ENCODE assay signal across 14 cellular contexts in the genomic region with DNA sequence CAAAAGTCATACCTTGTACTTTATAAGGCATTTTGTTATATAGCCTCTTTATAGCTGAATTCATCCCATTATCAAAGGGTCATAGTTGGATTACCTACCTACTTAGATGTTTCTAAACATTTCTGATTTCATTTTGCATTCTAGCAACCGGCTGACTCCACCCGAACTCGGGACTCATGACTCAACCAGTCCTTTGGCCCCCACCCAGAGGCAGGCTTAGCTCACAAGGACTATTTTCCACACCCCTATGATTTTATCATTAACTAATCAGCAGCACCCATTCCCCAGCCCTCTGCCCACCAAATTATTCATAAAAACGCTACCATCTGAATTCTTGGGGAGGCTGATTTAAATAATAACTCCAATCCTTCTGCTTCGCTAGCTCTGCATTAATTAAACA.
DNase-seq lines count a peak whose midpoint lies in the region; ATAC-seq and TF ChIP-seq lines count a peak whose summit lies in the region.
"Had no signal": no experiment of that assay in that cellular context is flagged by ENCODE, and none has a peak within 500 bp of the region (broad histone marks: within the 10 kb centered on the region; RNA-seq: fewer than 3 reads in every experiment).

No MANE protein-coding gene starts in this region.

- H3K27ac ChIP-seq in muscle layer of duodenum (ENCODE audit: low read length): peak overlapping the region; percentile 36

- no peaks in the 10 kb centered on the region for H3K9me3 ChIP-seq in MG63
- no peaks in the 10 kb centered on the region for H3K9me3 ChIP-seq in muscle layer of duodenum (ENCODE audit: control insufficient read depth in 1 of 2, low read length in 2 of 2)

- DNase-seq in A172 (ENCODE audit: low spot score) (peak; percentile 85), MG63 (peak; percentile 70), epithelial cell of proximal tubule (ENCODE audit: low read depth) (peak; percentile 25), T-helper 2 cell (no peak), NCI-H1417 treated with DMSO at 0.1 percent for 48 hours (lab: John Stamatoyannopoulos, UW) (no peak), NCI-H2081 (lab: John Stamatoyannopoulos, UW) (no peak)
- DNase-seq: activated CD8-positive, alpha-beta T cell treated with anti-CD3 and anti-CD28 coated beads, Interleukin-2, amount 10 ng/mL, durations not matched to agents 7 days and 5 days; amniotic stem cell; naive thymus-derived CD8-positive, alpha-beta T cell; stimulated activated CD4-positive, alpha-beta T cell treated with anti-CD3 and anti-CD28 coated beads, Interleukin-4, amount 100 ng/mL, for 1 hour; SW 1271; trophoblast cell had no signal

- H3K36me3 ChIP-seq in MG63 (no peaks in the 10 kb centered on the region), muscle layer of duodenum (ENCODE audit: control insufficient read depth in 1 of 2, insufficient read depth in 2 of 2, low read length in 2 of 2) (peaks cover 0 to 6% of the 10 kb centered on the region in 2 donors)

- no peak for ATAC-seq in HG02870 (IDR thresholded peaks at IDR 0.05; ENCODE audit: unreplicated experiment)
- ATAC-seq: activated CD8-positive, alpha-beta T cell treated with anti-CD3 and anti-CD28 coated beads, Interleukin-2, amount 10 ng/mL, durations not matched to agents 7 days and 5 days; naive thymus-derived CD8-positive, alpha-beta T cell had no signal

- H3K4me3 ChIP-seq in MG63 (no peak overlapping the region), epithelial cell of proximal tubule (ENCODE audit: low read depth, low read length) (no peak overlapping the region), muscle layer of duodenum (ENCODE audit: low read depth in 1 of 2, low read length in 2 of 2) (no peak overlapping the region)

- H3K27me3 ChIP-seq in MG63 (no peaks in the 10 kb centered on the region), muscle layer of duodenum (ENCODE audit: low read depth, low read length) (no peaks in the 10 kb centered on the region)

- no peak for TF ChIP-seq CTCF in epithelial cell of proximal tubule (conservative IDR thresholded peaks at IDR 0.05; ENCODE audit: low read depth, low read length)

- peaks cover 0 to 5% of the 10 kb centered on the region in 2 donors for H3K4me1 ChIP-seq in muscle layer of duodenum (ENCODE audit: control insufficient read depth in 1 of 2, insufficient read depth in 2 of 2, low read length in 2 of 2)

Comparison
In these comparisons a context has a peak if more than half of its experiments do, and no peak if none do; other contexts are left out.
1. DNase-seq: peak in A172 (single experiment), MG63 (single experiment) and epithelial cell of proximal tubule (single experiment); none in T-helper 2 cell (0 of 5), NCI-H1417 treated with DMSO at 0.1 percent for 48 hours (single experiment) and NCI-H2081 (0 of 2).